21 cellular contexts compared by ENCODE assay signal in the genomic region with DNA sequence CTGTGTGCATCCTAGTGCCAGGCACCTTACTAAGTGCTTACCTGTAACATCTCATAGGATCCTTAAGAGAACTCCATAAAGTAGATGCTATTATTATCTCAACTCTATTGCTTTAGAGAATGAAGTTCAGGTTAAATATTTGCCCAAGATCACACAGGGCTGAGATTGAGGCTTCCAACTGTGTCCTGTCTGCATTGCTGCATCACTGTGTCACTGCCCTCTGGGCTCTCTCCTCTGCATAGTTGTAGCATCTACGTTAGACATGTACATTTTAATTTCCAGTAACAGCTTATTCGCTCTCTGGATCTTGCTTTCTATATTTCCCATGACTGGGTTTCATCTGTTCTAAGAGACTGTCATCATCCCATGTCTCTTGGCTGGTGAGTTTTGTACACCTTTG.
"Had no signal": no experiment of that assay in that cellular context is flagged by ENCODE, and none has a peak within 500 bp of the region (broad histone marks: within the 10 kb centered on the region; RNA-seq: fewer than 3 reads in every experiment).

No MANE protein-coding gene starts in this region.

- DNase-seq: activated CD4-positive, alpha-beta T cell treated with anti-CD3 and anti-CD28 coated beads for 48 hours; activated CD4-positive, alpha-beta T cell treated with anti-CD3 and anti-CD28 coated beads, Interleukin-2, amount 50 U/mL, for 4 hours; activated CD4-positive, CD25-positive, alpha-beta regulatory T cell treated with anti-CD3 and anti-CD28 coated beads, Interleukin-2, amount 50 U/mL, for 72 hours; activated CD8-positive, alpha-beta T cell treated with anti-CD3 and anti-CD28 coated beads, Interleukin-2, amount 10 ng/mL, durations not matched to agents 7 days and 5 days; activated effector memory CD4-positive, alpha-beta T cell treated with anti-CD3 and anti-CD28 coated beads, Interleukin-2, amount 50 U/mL, for 16 hours; activated naive CD4-positive, alpha-beta T cell treated with Interleukin-2 at 50 U/mL for 16 hours; activated T-cell treated with anti-CD3 and anti-CD28 coated beads, Interleukin-2, amount 50 U/mL, for 4 hours; amygdala; KG1; NCI-H1048; NCI-H146; NCI-H187 treated with DMSO at 0.1 percent for 48 hours; NCI-H2081 treated with DMSO at 0.1 percent for 48 hours; NCI-H446; NCI-H524; SHP77; SW 1271 had no signal

- H3K4me3 ChIP-seq: cardiac muscle cell, SJSA1 had no signal

- FAIRE-seq: astrocyte, RCC 7860 had no signal
